In the genomic region with DNA sequence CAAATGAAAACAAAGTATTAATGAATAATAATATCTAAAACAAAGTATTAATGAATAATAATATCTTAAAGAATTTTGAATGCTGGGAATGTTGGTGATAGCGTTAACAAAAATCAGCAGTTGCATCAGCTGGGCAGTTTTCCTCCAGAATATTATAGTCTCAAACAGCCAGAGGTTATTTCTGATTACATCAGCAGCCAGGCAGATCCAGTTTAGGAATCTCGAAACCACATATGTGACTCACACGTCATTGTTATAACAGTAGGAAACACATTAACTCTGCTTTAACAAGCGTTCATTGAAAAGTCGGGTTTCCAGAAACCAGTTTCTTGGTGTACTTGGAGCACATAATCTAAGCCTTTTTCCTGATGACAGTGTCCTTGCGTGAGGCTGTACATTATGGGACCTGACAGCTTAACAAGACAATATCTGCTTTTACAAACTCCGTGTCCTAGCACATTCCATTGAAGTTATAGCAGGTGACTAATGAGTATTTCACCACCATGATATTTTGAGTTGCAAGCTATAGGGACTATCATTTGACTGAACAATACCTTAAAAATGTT, we compare ENCODE assay signal across 1 cellular context.
TF ChIP-seq lines count a peak whose summit lies in the region.

No MANE protein-coding gene starts in this region.

TF ChIP-seq in K562, 482 proteins besides CTCF, POLR2A, EP300 and RAD21 (continued from another document and continues in another):
- TF ChIP-seq, protein P1, sequence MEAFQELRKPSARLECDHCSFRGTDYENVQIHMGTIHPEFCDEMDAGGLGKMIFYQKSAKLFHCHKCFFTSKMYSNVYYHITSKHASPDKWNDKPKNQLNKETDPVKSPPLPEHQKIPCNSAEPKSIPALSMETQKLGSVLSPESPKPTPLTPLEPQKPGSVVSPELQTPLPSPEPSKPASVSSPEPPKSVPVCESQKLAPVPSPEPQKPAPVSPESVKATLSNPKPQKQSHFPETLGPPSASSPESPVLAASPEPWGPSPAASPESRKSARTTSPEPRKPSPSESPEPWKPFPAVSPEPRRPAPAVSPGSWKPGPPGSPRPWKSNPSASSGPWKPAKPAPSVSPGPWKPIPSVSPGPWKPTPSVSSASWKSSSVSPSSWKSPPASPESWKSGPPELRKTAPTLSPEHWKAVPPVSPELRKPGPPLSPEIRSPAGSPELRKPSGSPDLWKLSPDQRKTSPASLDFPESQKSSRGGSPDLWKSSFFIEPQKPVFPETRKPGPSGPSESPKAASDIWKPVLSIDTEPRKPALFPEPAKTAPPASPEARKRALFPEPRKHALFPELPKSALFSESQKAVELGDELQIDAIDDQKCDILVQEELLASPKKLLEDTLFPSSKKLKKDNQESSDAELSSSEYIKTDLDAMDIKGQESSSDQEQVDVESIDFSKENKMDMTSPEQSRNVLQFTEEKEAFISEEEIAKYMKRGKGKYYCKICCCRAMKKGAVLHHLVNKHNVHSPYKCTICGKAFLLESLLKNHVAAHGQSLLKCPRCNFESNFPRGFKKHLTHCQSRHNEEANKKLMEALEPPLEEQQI (IDR thresholded peaks at IDR 0.05), result no peak
- TF ChIP-seq HNRNPL (IDR thresholded peaks at IDR 0.05; ENCODE audit: low read depth, low read length) (no peak), HDAC2 (IDR thresholded peaks at IDR 0.05) (no peak), SNAPC5 (CRISPR knock-in tag; IDR thresholded peaks at IDR 0.05) (no peak), CXXC5 (CRISPR knock-in tag; IDR thresholded peaks at IDR 0.05) (peak; percentile 23; the same call in 1 of the 2 replicates), BRF2 (IDR thresholded peaks at IDR 0.05; ENCODE audit: borderline replicate concordance, insufficient read depth, insufficient read length) (no peak), CHCHD3 (CRISPR knock-in tag; IDR thresholded peaks at IDR 0.05) (no peak), YY1 (IDR thresholded peaks at IDR 0.05; ENCODE audit: borderline replicate concordance in 1 of 3, control insufficient read depth in 1 of 3, extremely low read depth in 1 of 3, insufficient read depth in 3 of 3, insufficient read length in 1 of 3, insufficient replicate concordance in 2 of 3, low read depth in 1 of 3, low read length in 2 of 3) (no peak), TEAD4 (IDR thresholded peaks at IDR 0.05; ENCODE audit: low read length) (peak; percentile 58; the same call in 1 of the 2 replicates), TEAD4 (CRISPR knock-in tag; IDR thresholded peaks at IDR 0.05; ENCODE audit: borderline replicate concordance) (no peak), ZNF263 (CRISPR knock-in tag; IDR thresholded peaks at IDR 0.05; ENCODE audit: borderline replicate concordance) (no peak), ZKSCAN1 (IDR thresholded peaks at IDR 0.05; ENCODE audit: low read depth, low read length) (no peak), GTF3C2 (IDR thresholded peaks at IDR 0.05; ENCODE audit: borderline replicate concordance, extremely low read depth, insufficient read length) (no peak), IFI16 (CRISPR knock-in tag; IDR thresholded peaks at IDR 0.05) (no peak), MITF (IDR thresholded peaks at IDR 0.05) (no peak), SMAD3 (CRISPR knock-in tag; conservative IDR thresholded peaks at IDR 0.05) (no peak), HLTF (IDR thresholded peaks at IDR 0.05) (no peak), PTTG1 (tag; IDR thresholded peaks at IDR 0.05; ENCODE audit: low read depth) (no peak), ZNF316 (IDR thresholded peaks at IDR 0.05) (no peak), MAFG (tag; conservative IDR thresholded peaks at IDR 0.05) (no peak), CEBPB (tag; IDR thresholded peaks at IDR 0.05) (no peak), SREBF2 (CRISPR knock-in tag; IDR thresholded peaks at IDR 0.05) (no peak), ZNF184 (CRISPR knock-in tag; IDR thresholded peaks at IDR 0.05) (no peak), HNRNPUL1 (IDR thresholded peaks at IDR 0.05; ENCODE audit: low read length) (no peak), ZMIZ1 (IDR thresholded peaks at IDR 0.05; ENCODE audit: low read depth in 2 of 2, low read length in 2 of 2) (no peak), TRIM28 (IDR thresholded peaks at IDR 0.05) (no peak), ZNF695 (CRISPR knock-in tag; IDR thresholded peaks at IDR 0.05) (no peak), ZNF232 (CRISPR knock-in tag; IDR thresholded peaks at IDR 0.05) (no peak), ZNF507 (tag; conservative IDR thresholded peaks at IDR 0.05) (no peak), SREBF1 (IDR thresholded peaks at IDR 0.05; ENCODE audit: borderline replicate concordance, low read depth, low read length) (no peak)
- TF ChIP-seq, protein P2, sequence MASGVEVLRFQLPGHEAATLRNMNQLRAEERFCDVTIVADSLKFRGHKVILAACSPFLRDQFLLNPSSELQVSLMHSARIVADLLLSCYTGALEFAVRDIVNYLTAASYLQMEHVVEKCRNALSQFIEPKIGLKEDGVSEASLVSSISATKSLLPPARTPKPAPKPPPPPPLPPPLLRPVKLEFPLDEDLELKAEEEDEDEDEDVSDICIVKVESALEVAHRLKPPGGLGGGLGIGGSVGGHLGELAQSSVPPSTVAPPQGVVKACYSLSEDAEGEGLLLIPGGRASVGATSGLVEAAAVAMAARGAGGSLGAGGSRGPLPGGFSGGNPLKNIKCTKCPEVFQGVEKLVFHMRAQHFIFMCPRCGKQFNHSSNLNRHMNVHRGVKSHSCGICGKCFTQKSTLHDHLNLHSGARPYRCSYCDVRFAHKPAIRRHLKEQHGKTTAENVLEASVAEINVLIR (CRISPR knock-in tag; IDR thresholded peaks at IDR 0.05), result no peak
- TF ChIP-seq, protein P3, sequence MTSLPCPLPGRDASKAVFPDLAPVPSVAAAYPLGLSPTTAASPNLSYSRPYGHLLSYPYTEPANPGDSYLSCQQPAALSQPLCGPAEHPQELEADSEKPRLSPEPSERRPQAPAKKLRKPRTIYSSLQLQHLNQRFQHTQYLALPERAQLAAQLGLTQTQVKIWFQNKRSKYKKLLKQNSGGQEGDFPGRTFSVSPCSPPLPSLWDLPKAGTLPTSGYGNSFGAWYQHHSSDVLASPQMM (CRISPR knock-in tag; IDR thresholded peaks at IDR 0.05), result no peak
- TF ChIP-seq, protein P4, sequence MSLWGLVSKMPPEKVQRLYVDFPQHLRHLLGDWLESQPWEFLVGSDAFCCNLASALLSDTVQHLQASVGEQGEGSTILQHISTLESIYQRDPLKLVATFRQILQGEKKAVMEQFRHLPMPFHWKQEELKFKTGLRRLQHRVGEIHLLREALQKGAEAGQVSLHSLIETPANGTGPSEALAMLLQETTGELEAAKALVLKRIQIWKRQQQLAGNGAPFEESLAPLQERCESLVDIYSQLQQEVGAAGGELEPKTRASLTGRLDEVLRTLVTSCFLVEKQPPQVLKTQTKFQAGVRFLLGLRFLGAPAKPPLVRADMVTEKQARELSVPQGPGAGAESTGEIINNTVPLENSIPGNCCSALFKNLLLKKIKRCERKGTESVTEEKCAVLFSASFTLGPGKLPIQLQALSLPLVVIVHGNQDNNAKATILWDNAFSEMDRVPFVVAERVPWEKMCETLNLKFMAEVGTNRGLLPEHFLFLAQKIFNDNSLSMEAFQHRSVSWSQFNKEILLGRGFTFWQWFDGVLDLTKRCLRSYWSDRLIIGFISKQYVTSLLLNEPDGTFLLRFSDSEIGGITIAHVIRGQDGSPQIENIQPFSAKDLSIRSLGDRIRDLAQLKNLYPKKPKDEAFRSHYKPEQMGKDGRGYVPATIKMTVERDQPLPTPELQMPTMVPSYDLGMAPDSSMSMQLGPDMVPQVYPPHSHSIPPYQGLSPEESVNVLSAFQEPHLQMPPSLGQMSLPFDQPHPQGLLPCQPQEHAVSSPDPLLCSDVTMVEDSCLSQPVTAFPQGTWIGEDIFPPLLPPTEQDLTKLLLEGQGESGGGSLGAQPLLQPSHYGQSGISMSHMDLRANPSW (CRISPR knock-in tag; IDR thresholded peaks at IDR 0.05), result no peak
- TF ChIP-seq, protein P5, sequence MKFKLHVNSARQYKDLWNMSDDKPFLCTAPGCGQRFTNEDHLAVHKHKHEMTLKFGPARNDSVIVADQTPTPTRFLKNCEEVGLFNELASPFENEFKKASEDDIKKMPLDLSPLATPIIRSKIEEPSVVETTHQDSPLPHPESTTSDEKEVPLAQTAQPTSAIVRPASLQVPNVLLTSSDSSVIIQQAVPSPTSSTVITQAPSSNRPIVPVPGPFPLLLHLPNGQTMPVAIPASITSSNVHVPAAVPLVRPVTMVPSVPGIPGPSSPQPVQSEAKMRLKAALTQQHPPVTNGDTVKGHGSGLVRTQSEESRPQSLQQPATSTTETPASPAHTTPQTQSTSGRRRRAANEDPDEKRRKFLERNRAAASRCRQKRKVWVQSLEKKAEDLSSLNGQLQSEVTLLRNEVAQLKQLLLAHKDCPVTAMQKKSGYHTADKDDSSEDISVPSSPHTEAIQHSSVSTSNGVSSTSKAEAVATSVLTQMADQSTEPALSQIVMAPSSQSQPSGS (CRISPR knock-in tag; IDR thresholded peaks at IDR 0.05), result no peak
- TF ChIP-seq, protein P6, sequence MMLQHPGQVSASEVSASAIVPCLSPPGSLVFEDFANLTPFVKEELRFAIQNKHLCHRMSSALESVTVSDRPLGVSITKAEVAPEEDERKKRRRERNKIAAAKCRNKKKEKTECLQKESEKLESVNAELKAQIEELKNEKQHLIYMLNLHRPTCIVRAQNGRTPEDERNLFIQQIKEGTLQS (IDR thresholded peaks at IDR 0.05), result peak; percentile 96
- TF ChIP-seq, protein P6 (CRISPR knock-in tag; conservative IDR thresholded peaks at IDR 0.05), result no peak
